ENCODE assay signal across 29 cellular contexts in genomic region chr7:8829100-8829499, GRCh38.
"Had no signal": no experiment of that assay in that cellular context is flagged by ENCODE, and none has a peak within 500 bp of the region (broad histone marks: within the 10 kb centered on the region; RNA-seq: fewer than 3 reads in every experiment).

No MANE protein-coding gene starts in this region.

- H3K4me1 ChIP-seq: colonic mucosa, esophagus muscularis mucosa, esophagus squamous epithelium, foreskin keratinocyte, gastrocnemius medialis, gastroesophageal sphincter, heart left ventricle, heart right ventricle had no signal

- H3K36me3 ChIP-seq: colonic mucosa, esophagus muscularis mucosa, esophagus squamous epithelium, gastrocnemius medialis, gastroesophageal sphincter, heart left ventricle, heart right ventricle had no signal

- H3K4me3 ChIP-seq: colonic mucosa, coronary artery, dorsolateral prefrontal cortex, esophagus muscularis mucosa, esophagus squamous epithelium, gastrocnemius medialis, gastroesophageal sphincter, heart left ventricle, heart right ventricle had no signal

- H3K27me3 Mint-ChIP-seq: dendritic cell treated with granulocyte-macrophage colony-stimulating factor and Interleukin-4, amounts not matched to agents 40 ng/mL and 50 ng/mL, for 4 days; effector memory CD8-positive, alpha-beta T cell had no signal

- H3K27ac Mint-ChIP-seq: dendritic cell treated with granulocyte-macrophage colony-stimulating factor and Interleukin-4, amounts not matched to agents 40 ng/mL and 50 ng/mL, for 4 days; effector memory CD8-positive, alpha-beta T cell; endodermal cell had no signal

- H3K4me1 Mint-ChIP-seq: endodermal cell had no signal

- H3K9me3 ChIP-seq: colonic mucosa, esophagus muscularis mucosa, esophagus squamous epithelium, gastrocnemius medialis, gastroesophageal sphincter, heart left ventricle had no signal

- H3K9me3 Mint-ChIP-seq: endodermal cell had no signal

- FAIRE-seq: colon, endometrium, endothelial cell of umbilical vein, frontal cortex had no signal

- H3K4me3 Mint-ChIP-seq: dendritic cell treated with granulocyte-macrophage colony-stimulating factor and Interleukin-4, amounts not matched to agents 40 ng/mL and 50 ng/mL, for 4 days; effector memory CD8-positive, alpha-beta T cell; endodermal cell had no signal

- H3K27ac ChIP-seq: colonic mucosa, coronary artery, dorsolateral prefrontal cortex, epithelial cell of prostate, esophagus muscularis mucosa, esophagus squamous epithelium, foreskin keratinocyte, gastrocnemius medialis, gastroesophageal sphincter, heart left ventricle, heart right ventricle had no signal

- ATAC-seq: effector memory CD8-positive, alpha-beta T cell; esophagus mucosa; foreskin keratinocyte; gastrocnemius medialis; gastroesophageal sphincter; heart left ventricle; heart right ventricle had no signal

- DNase-seq: colonic mucosa; cortex of kidney; dermis blood vessel endothelial cell; dorsolateral prefrontal cortex; effector CD4-positive, alpha-beta T cell; effector CD8-positive, alpha-beta T cell; effector memory CD4-positive, alpha-beta T cell; effector memory CD8-positive, alpha-beta T cell; endodermal cell; erythroblast; esophagus squamous epithelium; foreskin fibroblast; foreskin keratinocyte; foreskin melanocyte; gastrocnemius medialis; glutamatergic neuron; head of caudate nucleus; heart left ventricle; heart right ventricle had no signal

- H3K27me3 ChIP-seq: colonic mucosa, dorsolateral prefrontal cortex, esophagus muscularis mucosa, esophagus squamous epithelium, foreskin keratinocyte, gastrocnemius medialis, gastroesophageal sphincter, heart left ventricle, heart right ventricle had no signal
